In genomic region chr12:16606936-16607335, GRCh38 we compare ENCODE assay signal across 8 cellular contexts. TPM values are rescaled to one million over a fixed set of nuclear protein-coding genes. Genes with fewer than 3 reads are reported as not detected.
A peak's percentile ranks its signal among the peaks of the same experiment; 100 is the strongest.
DNase-seq lines count a peak whose midpoint lies in the region; ATAC-seq and TF ChIP-seq lines count a peak whose summit lies in the region.

No MANE protein-coding gene starts in this region.

- no peak for TF ChIP-seq POLR2A in tibial nerve (IDR thresholded peaks at IDR 0.05)

- no peaks in the 10 kb centered on the region for H3K9me3 ChIP-seq in tibial nerve

- H3K27me3 Mint-ChIP-seq in natural killer cell (ENCODE audit: low read depth in 2 of 2), result peaks cover 17 to 24% of the 10 kb centered on the region in 2 donors

- H3K36me3 Mint-ChIP-seq in natural killer cell, result peaks cover 13% of the 10 kb centered on the region

- H3K4me3 Mint-ChIP-seq in natural killer cell, result no peak overlapping the region

- ATAC-seq in natural killer cell (no peak), GM21717 (IDR thresholded peaks at IDR 0.05; ENCODE audit: unreplicated experiment) (no peak)

- no peaks in the 10 kb centered on the region for H3K4me1 Mint-ChIP-seq in natural killer cell

- H3K4me3 ChIP-seq in tibial nerve, result peak overlapping the region; percentile 39 to 55 (median 47)

- H3K27ac Mint-ChIP-seq in natural killer cell, result no peak overlapping the region

- H3K9me3 Mint-ChIP-seq in natural killer cell, result peaks cover 5 to 14% of the 10 kb centered on the region in 2 donors

- peak overlapping the region; percentile 96 for H3K27ac ChIP-seq in caudate nucleus (ENCODE audit: low read depth, low read length)
- peak overlapping the region; percentile 48 to 81 (median 72) for H3K27ac ChIP-seq in tibial nerve

- 48 to 55% methylated on average over 6 of the region's 6 CpGs for WGBS in tibial nerve, 2 donors

- peaks cover 0 to 34% (median 1%) of the 10 kb centered on the region in 4 donors for H3K4me1 ChIP-seq in tibial nerve

- intact Hi-C loops in natural killer cell (cut with micrococcal nuclease), result no loop called here

- peak in 2 of 3 experiments; percentile 74 to 88 for DNase-seq in NCI-H1417 (lab: John Stamatoyannopoulos, UW)
- DNase-seq in NCI-H1417 treated with DMSO at 0.1 percent for 48 hours (lab: John Stamatoyannopoulos, UW), result no peak
- peak in 8 of 61 donors; percentile 20 to 43 (median 26) for DNase-seq in caudate nucleus (lab: John Stamatoyannopoulos, UW)
- peak; percentile 77 for DNase-seq in mesenteric fat pad (ENCODE audit: low spot score)
- no peak for DNase-seq in tibial nerve (ENCODE audit: low spot score in 2 of 2)
- no peak for DNase-seq in natural killer cell
- DNase-seq in NCI-H1436 (lab: John Stamatoyannopoulos, UW), result no peak

- TF ChIP-seq CTCF in tibial nerve (IDR thresholded peaks at IDR 0.05), result no peak
- no peak for TF ChIP-seq CTCF in natural killer cell (IDR thresholded peaks at IDR 0.05)

- no peak for TF ChIP-seq EP300 in tibial nerve (IDR thresholded peaks at IDR 0.05)

- H3K36me3 ChIP-seq in tibial nerve, result no peaks in the 10 kb centered on the region

- H3K27me3 ChIP-seq in tibial nerve, result peaks cover 0 to 9% of the 10 kb centered on the region in 2 donors

RNA-seq across cellular contexts. Expression of gene LMO3, which starts 1.0 kb away (rescaled TPM):
- total RNA-seq in mesenteric fat pad (61.2 TPM), tibial nerve (10 to 100 TPM; 12.4 to 26.6 (median 21.6) TPM), natural killer cell (not detected)

Comparison
In these comparisons a context has a peak if more than half of its experiments do, and no peak if none do; other contexts are left out.
1. DNase-seq: peak in NCI-H1417 (2 of 3) and mesenteric fat pad (single experiment); none in NCI-H1417 treated with DMSO at 0.1 percent for 48 hours (single experiment), tibial nerve (0 of 2), natural killer cell (single experiment) and NCI-H1436 (single experiment).
2. RNA of gene LMO3, which starts 1.0 kb away (total RNA-seq): 61.2 TPM in mesenteric fat pad (single experiment) and 12.4 to 26.6 TPM in tibial nerve; not detected in natural killer cell; every median in the first group is over 10 times any median in the second.